ENCODE assay signal across 10 cellular contexts in genomic region chr9:111036068-111036789, GRCh38. TPM values are rescaled to one million over a fixed set of nuclear protein-coding genes. Genes with fewer than 3 reads are reported as not detected.
A peak's percentile ranks its signal among the peaks of the same experiment; 100 is the strongest.
DNase-seq lines count a peak whose midpoint lies in the region; ATAC-seq, FAIRE-seq and TF ChIP-seq lines count a peak whose summit lies in the region.
"Had no signal": no experiment of that assay in that cellular context is flagged by ENCODE, and none has a peak within 500 bp of the region (broad histone marks: within the 10 kb centered on the region; RNA-seq: fewer than 3 reads in every experiment).

No MANE protein-coding gene starts in this region.

- FAIRE-seq in GM19239 (lab: Jason Lieb, UNC) = no peak

- POLR2A ChIA-PET in CD4-positive, alpha-beta T cell (lab: Charles Lee) = no interaction called here

- H3K9me3 ChIP-seq in iPS-15b (ENCODE audit: control insufficient read depth, insufficient read depth, low read length) (no peaks in the 10 kb centered on the region), skeletal muscle tissue (ENCODE audit: control insufficient read depth in 3 of 3, low read length in 3 of 3) (no peaks in the 10 kb centered on the region)
- no peaks in the 10 kb centered on the region for H3K9me3 ChIP-seq in CD4-positive, alpha-beta T cell (ENCODE audit: control insufficient read depth, low read length)
- H3K9me3 ChIP-seq: BLaER1 had no signal

- CTCF ChIA-PET in CD4-positive, alpha-beta T cell (lab: Charles Lee) = no interaction called here

- peaks cover 12% of the 10 kb centered on the region for H3K27me3 ChIP-seq in iPS-15b (ENCODE audit: control insufficient read depth, insufficient read depth, low read length)
- peaks cover 16 to 32% (median 17%) of the 10 kb centered on the region in 3 donors for H3K27me3 ChIP-seq in skeletal muscle tissue (ENCODE audit: control insufficient read depth in 3 of 3, insufficient read depth in 3 of 3, low read length in 3 of 3)
- H3K27me3 ChIP-seq in CD4-positive, alpha-beta T cell (ENCODE audit: control insufficient read depth, insufficient read depth, low read length) = peaks cover 34% of the 10 kb centered on the region

- peak; percentile 5 for DNase-seq in NCI-H1092 treated with DMSO at 0.1 percent for 48 hours (lab: John Stamatoyannopoulos, UW)
- DNase-seq in NCI-H1092 (lab: John Stamatoyannopoulos, UW) = no peak
- DNase-seq in CD4-positive, alpha-beta T cell = no peak
- DNase-seq in GM19239 (ENCODE audit: insufficient read length, low spot score) = no peak
- DNase-seq: activated B cell treated with CpG ODN at 0.5 μM for 24 hours had no signal

- H3K9ac ChIP-seq in iPS-15b (ENCODE audit: low read depth, low read length) = no peak overlapping the region
- peak overlapping the region in 1 of 3 donors; percentile 76 for H3K9ac ChIP-seq in skeletal muscle tissue (ENCODE audit: low read depth in 1 of 3, low read length in 3 of 3)
- H3K9ac ChIP-seq: BLaER1 had no signal

- H3K36me3 ChIP-seq in iPS-15b (ENCODE audit: control insufficient read depth, insufficient read depth, low read length) (no peaks in the 10 kb centered on the region), skeletal muscle tissue (ENCODE audit: control insufficient read depth in 3 of 3, insufficient read depth in 3 of 3, low read length in 3 of 3) (no peaks in the 10 kb centered on the region)
- H3K36me3 ChIP-seq: BLaER1 had no signal

- H3K9me3 Mint-ChIP-seq in CD4-positive, alpha-beta T cell = no peaks in the 10 kb centered on the region
- H3K9me3 Mint-ChIP-seq: activated B cell treated with CpG ODN at 0.5 μM for 24 hours had no signal

- peaks cover 12% of the 10 kb centered on the region for H3K4me1 Mint-ChIP-seq in CD4-positive, alpha-beta T cell (ENCODE audit: low read depth)

- H3K27me3 Mint-ChIP-seq in CD4-positive, alpha-beta T cell = peaks cover 66% of the 10 kb centered on the region

- H3K27ac Mint-ChIP-seq in CD4-positive, alpha-beta T cell = no peak overlapping the region
- H3K27ac Mint-ChIP-seq: activated B cell treated with CpG ODN at 0.5 μM for 24 hours had no signal

- intact Hi-C loops in CD4-positive, alpha-beta T cell (cut with DNase I, micrococcal nuclease) = no loop called here

- no peak for TF ChIP-seq CTCF in CD4-positive, alpha-beta T cell (IDR thresholded peaks at IDR 0.05)

- no peaks in the 10 kb centered on the region for H3K36me3 Mint-ChIP-seq in CD4-positive, alpha-beta T cell (ENCODE audit: low read depth)

- H3K4me1 ChIP-seq in iPS-15b (ENCODE audit: control insufficient read depth, insufficient read depth, low read length) = no peaks in the 10 kb centered on the region
- peaks cover 0 to 10% (median 5%) of the 10 kb centered on the region in 3 donors for H3K4me1 ChIP-seq in skeletal muscle tissue (ENCODE audit: control insufficient read depth in 3 of 3, insufficient read depth in 3 of 3, low read length in 3 of 3)

- no peak overlapping the region for H3K4me3 Mint-ChIP-seq in CD4-positive, alpha-beta T cell
- H3K4me3 Mint-ChIP-seq: activated B cell treated with CpG ODN at 0.5 μM for 24 hours had no signal

- peak overlapping the region; percentile 63 for H3K4me3 ChIP-seq in iPS-15b (ENCODE audit: low read depth, low read length)
- H3K4me3 ChIP-seq in skeletal muscle tissue (ENCODE audit: low read length in 3 of 3) = peak overlapping the region; percentile 29 to 81 (median 58)
- H3K4me3 ChIP-seq: BLaER1 had no signal

- ATAC-seq in CD4-positive, alpha-beta T cell (ENCODE audit: poor library complexity) = no peak
- ATAC-seq in HG03521 (IDR thresholded peaks at IDR 0.05; ENCODE audit: unreplicated experiment) = no peak

- H3K27ac ChIP-seq in angular gyrus (ENCODE audit: low read depth, low read length) (peak overlapping the region; percentile 86), skeletal muscle tissue (ENCODE audit: low read depth, low read length) (peak overlapping the region; percentile 72)
- no peak overlapping the region for H3K27ac ChIP-seq in CD4-positive, alpha-beta T cell (ENCODE audit: low read depth, low read length)
- H3K27ac ChIP-seq: BLaER1 had no signal

RNA-seq across cellular contexts. Expression of gene LPAR1, which starts 2.0 kb away (rescaled TPM):
- total RNA-seq in skeletal muscle tissue = 45.9 TPM
- total RNA-seq in CD4-positive, alpha-beta T cell = not detected
- total RNA-seq: activated B cell treated with CpG ODN at 0.5 μM for 24 hours had no signal

Comparison
In these comparisons a context has a peak if more than half of its experiments do, and no peak if none do; other contexts are left out.
1. RNA of gene LPAR1, which starts 2.0 kb away (total RNA-seq): 45.9 TPM in skeletal muscle tissue (single experiment); not detected in CD4-positive, alpha-beta T cell; every median in the first group is over 10 times any median in the second.